ENCODE assay signal across 23 cellular contexts in genomic region chr13:71858647-71859046, GRCh38. TPM values are rescaled to one million over a fixed set of nuclear protein-coding genes. Genes with fewer than 3 reads are reported as not detected.
"Had no signal": no experiment of that assay in that cellular context is flagged by ENCODE, and none has a peak within 500 bp of the region (broad histone marks: within the 10 kb centered on the region; RNA-seq: fewer than 3 reads in every experiment).

No MANE protein-coding gene starts in this region.

- H3K27me3 ChIP-seq: neutrophil, ovary, testis, vagina had no signal

- DNase-seq: activated CD4-positive, alpha-beta T cell treated with anti-CD3 and anti-CD28 coated beads, Interleukin-2, amount 10 ng/mL, durations not matched to agents 7 days and 5 days; activated CD8-positive, alpha-beta memory T cell treated with anti-CD3 and anti-CD28 coated beads, Interleukin-2, amount 10 ng/mL, durations not matched to agents 7 days and 5 days; activated CD8-positive, alpha-beta T cell treated with anti-CD3 and anti-CD28 coated beads for 36 hours; activated effector memory CD4-positive, alpha-beta T cell treated with anti-CD3 and anti-CD28 coated beads, Interleukin-2, amount 50 U/mL, for 16 hours; activated naive CD4-positive, alpha-beta T cell treated with anti-CD3 and anti-CD28 coated beads, Interleukin-2, amount 10 ng/mL, durations not matched to agents 7 days and 5 days; activated T-cell treated with anti-CD3 and anti-CD28 coated beads for 4 hours; effector CD4-positive, alpha-beta T cell; erythroblast; foreskin fibroblast; lower lobe of right lung; mesendoderm; naive thymus-derived CD8-positive, alpha-beta T cell; ovary; spleen; stimulated activated CD4-positive, alpha-beta T cell treated with anti-CD3 and anti-CD28 coated beads, Interleukin-4, amount 100 ng/mL, for 1 hour; stimulated activated naive CD4-positive, alpha-beta T cell; testis; trophoblast cell had no signal

- H3K27ac Mint-ChIP-seq: activated CD4-positive, alpha-beta T cell treated with anti-CD3 and anti-CD28 coated beads, Interleukin-2, amount 10 ng/mL, durations not matched to agents 7 days and 5 days; activated CD8-positive, alpha-beta memory T cell treated with anti-CD3 and anti-CD28 coated beads, Interleukin-2, amount 10 ng/mL, durations not matched to agents 7 days and 5 days; activated CD8-positive, alpha-beta T cell treated with anti-CD3 and anti-CD28 coated beads for 36 hours; activated naive CD4-positive, alpha-beta T cell treated with anti-CD3 and anti-CD28 coated beads, Interleukin-2, amount 10 ng/mL, durations not matched to agents 7 days and 5 days had no signal

- H3K9me3 Mint-ChIP-seq: activated CD4-positive, alpha-beta T cell treated with anti-CD3 and anti-CD28 coated beads, Interleukin-2, amount 10 ng/mL, durations not matched to agents 7 days and 5 days; activated CD8-positive, alpha-beta T cell treated with anti-CD3 and anti-CD28 coated beads for 36 hours; activated naive CD4-positive, alpha-beta T cell treated with anti-CD3 and anti-CD28 coated beads, Interleukin-2, amount 10 ng/mL, durations not matched to agents 7 days and 5 days had no signal

- H3K4me1 Mint-ChIP-seq: activated CD4-positive, alpha-beta T cell treated with anti-CD3 and anti-CD28 coated beads, Interleukin-2, amount 10 ng/mL, durations not matched to agents 7 days and 5 days; activated CD8-positive, alpha-beta memory T cell treated with anti-CD3 and anti-CD28 coated beads, Interleukin-2, amount 10 ng/mL, durations not matched to agents 7 days and 5 days; activated naive CD4-positive, alpha-beta T cell treated with anti-CD3 and anti-CD28 coated beads, Interleukin-2, amount 10 ng/mL, durations not matched to agents 7 days and 5 days had no signal

- H3K36me3 ChIP-seq: lower lobe of right lung, neutrophil, ovary, prostate gland, spleen, vagina had no signal

- H3K4me1 ChIP-seq: lower lobe of right lung, prostate gland, testis had no signal

- H3K4me3 Mint-ChIP-seq: activated CD4-positive, alpha-beta T cell treated with anti-CD3 and anti-CD28 coated beads, Interleukin-2, amount 10 ng/mL, durations not matched to agents 7 days and 5 days; activated CD8-positive, alpha-beta memory T cell treated with anti-CD3 and anti-CD28 coated beads, Interleukin-2, amount 10 ng/mL, durations not matched to agents 7 days and 5 days; activated CD8-positive, alpha-beta T cell treated with anti-CD3 and anti-CD28 coated beads for 36 hours; activated naive CD4-positive, alpha-beta T cell treated with anti-CD3 and anti-CD28 coated beads, Interleukin-2, amount 10 ng/mL, durations not matched to agents 7 days and 5 days; naive thymus-derived CD8-positive, alpha-beta T cell had no signal

- H3K4me3 ChIP-seq: lower lobe of right lung, ovary, prostate gland, spleen, testis, vagina had no signal

- H3K36me3 Mint-ChIP-seq: activated CD8-positive, alpha-beta memory T cell treated with anti-CD3 and anti-CD28 coated beads, Interleukin-2, amount 10 ng/mL, durations not matched to agents 7 days and 5 days; activated naive CD4-positive, alpha-beta T cell treated with anti-CD3 and anti-CD28 coated beads, Interleukin-2, amount 10 ng/mL, durations not matched to agents 7 days and 5 days; naive thymus-derived CD8-positive, alpha-beta T cell had no signal

- H3K9me3 ChIP-seq: lower lobe of right lung, neutrophil, ovary, prostate gland, spleen, testis, vagina had no signal

- ATAC-seq: activated CD4-positive, CD25-positive, alpha-beta regulatory T cell treated with anti-CD3 and anti-CD28 coated beads, Interleukin-2, amount 50 U/mL, for 24 hours; activated CD8-positive, alpha-beta memory T cell treated with anti-CD3 and anti-CD28 coated beads, Interleukin-2, amount 10 ng/mL, durations not matched to agents 7 days and 5 days; activated CD8-positive, alpha-beta T cell treated with anti-CD3 and anti-CD28 coated beads for 36 hours; left lobe of liver; lower lobe of right lung; naive thymus-derived CD8-positive, alpha-beta T cell had no signal

RNA-seq across cellular contexts. Expression of gene DACH1, which starts 8.4 kb away (rescaled TPM):
- total RNA-seq: activated CD4-positive, alpha-beta T cell treated with anti-CD3 and anti-CD28 coated beads, Interleukin-2, amount 10 ng/mL, durations not matched to agents 7 days and 5 days; activated CD8-positive, alpha-beta memory T cell treated with anti-CD3 and anti-CD28 coated beads, Interleukin-2, amount 10 ng/mL, durations not matched to agents 7 days and 5 days; activated CD8-positive, alpha-beta T cell treated with anti-CD3 and anti-CD28 coated beads for 36 hours; naive thymus-derived CD8-positive, alpha-beta T cell had no signal
